Comparison of ENCODE assay signal across 8 cellular contexts in genomic region chr12:98002887-98003493, GRCh38.
A peak's percentile ranks its signal among the peaks of the same experiment; 100 is the strongest.
DNase-seq lines count a peak whose midpoint lies in the region; ATAC-seq lines count a peak whose summit lies in the region.

No MANE protein-coding gene starts in this region.

- in situ Hi-C loops in T47D (cut with HindIII; ENCODE audit: low pct_unique_long_range_greater_than_20kb, low sequenced_read_pairs), result no loop called here

- ATAC-seq in GM18858 (IDR thresholded peaks at IDR 0.05; ENCODE audit: unreplicated experiment) (peak; percentile 78), HG03439 (IDR thresholded peaks at IDR 0.05; ENCODE audit: unreplicated experiment) (peak; percentile 71), HG03108 (IDR thresholded peaks at IDR 0.05; ENCODE audit: unreplicated experiment) (no peak)

- DNase-seq in COLO668 (lab: John Stamatoyannopoulos, UW; ENCODE audit: unreplicated experiment) (peak; percentile 59), NCI-H524 treated with DMSO at 0.1 percent for 48 hours (lab: John Stamatoyannopoulos, UW) (peak; percentile 3), T47D (ENCODE audit: low read depth in 1 of 2, low spot score in 1 of 2) (peak; percentile 23 to 84), lung microvascular endothelial cell (ENCODE audit: low read depth in 2 of 2) (peak; percentile 27 to 65), NCI-H226 (no peak)
